Comparison of ENCODE assay signal across 16 cellular contexts in the genomic region with DNA sequence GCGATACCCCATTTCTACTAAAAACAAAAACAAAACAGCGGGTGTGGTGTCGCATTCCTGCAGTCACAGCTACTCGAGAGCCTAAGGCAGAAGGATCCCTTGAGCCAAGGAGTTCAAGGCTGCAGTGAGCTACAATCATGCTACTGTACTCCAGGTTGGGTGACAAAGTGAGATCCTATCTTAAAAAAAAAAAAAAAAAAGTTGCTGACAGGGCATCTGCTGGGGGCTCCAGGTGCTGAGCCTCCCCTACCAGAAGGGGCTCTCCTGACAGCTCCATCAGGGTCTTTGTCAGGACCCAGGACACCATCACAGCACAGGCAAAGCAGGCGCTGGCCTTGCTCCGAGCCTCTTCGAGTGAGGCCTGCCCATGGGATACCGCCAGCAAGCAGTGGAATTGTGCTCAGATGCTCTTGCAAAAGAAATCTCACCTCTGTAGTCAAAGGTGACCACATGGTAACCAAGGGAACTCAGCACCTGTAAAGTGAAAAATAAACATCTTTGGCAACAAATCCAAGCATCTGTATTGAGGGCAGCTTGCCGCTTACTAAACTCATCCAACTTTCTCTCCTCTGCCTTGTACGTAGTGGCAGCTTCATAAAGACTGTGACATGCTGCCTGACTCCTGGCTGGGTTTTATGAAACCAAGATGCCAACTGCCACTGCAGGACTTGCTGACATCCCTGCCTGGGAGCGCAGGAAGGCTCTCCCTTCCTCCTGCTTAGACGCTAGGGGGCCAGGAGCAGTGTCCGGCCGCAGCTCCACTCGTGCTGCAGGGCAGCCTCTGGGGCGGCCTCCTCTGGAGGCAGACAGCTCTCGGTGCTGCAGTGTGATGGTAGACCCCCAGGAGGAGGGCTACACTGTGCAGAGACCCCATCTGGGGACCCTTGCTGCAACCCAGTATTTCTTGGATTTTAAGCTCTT.
DNase-seq lines count a peak whose midpoint lies in the region; ATAC-seq and TF ChIP-seq lines count a peak whose summit lies in the region.
"Had no signal": no experiment of that assay in that cellular context is flagged by ENCODE, and none has a peak within 500 bp of the region (broad histone marks: within the 10 kb centered on the region; RNA-seq: fewer than 3 reads in every experiment).

No MANE protein-coding gene starts in this region.

- no peak for ATAC-seq in activated naive CD4-positive, alpha-beta T cell treated with anti-CD3 and anti-CD28 coated beads, Interleukin-2, amount 50 U/mL, for 72 hours
- no peak for ATAC-seq in aorta (ENCODE audit: low FRiP score)
- ATAC-seq in Right ventricle myocardium inferior: no peak

- peaks cover 23 to 26% of the 10 kb centered on the region in 2 donors for H3K4me1 ChIP-seq in adrenal gland (replicated peaks in 1 of 2)
- peaks cover 3% of the 10 kb centered on the region in 2 donors for H3K4me1 ChIP-seq in aorta (ENCODE audit: control insufficient read depth in 1 of 2, insufficient read depth in 2 of 2, low read length in 2 of 2)

- no peaks in the 10 kb centered on the region for H3K36me3 Mint-ChIP-seq in activated naive CD4-positive, alpha-beta T cell treated with anti-CD3 and anti-CD28 coated beads, Interleukin-2, amount 50 U/mL, for 72 hours
- peaks cover 1% of the 10 kb centered on the region for H3K36me3 Mint-ChIP-seq in activated naive CD4-positive, alpha-beta T cell treated with anti-CD3 and anti-CD28 coated beads for 36 hours (ENCODE audit: low read depth)

- H3K9me3 ChIP-seq in adrenal gland (replicated peaks in 1 of 3): no peaks in the 10 kb centered on the region
- H3K9me3 ChIP-seq in aorta (ENCODE audit: control insufficient read depth, low read length): no peaks in the 10 kb centered on the region
- H3K9me3 ChIP-seq: tibial nerve had no signal

- DNase-seq in activated naive CD4-positive, alpha-beta T cell treated with anti-CD3 and anti-CD28 coated beads, Interleukin-2, amount 50 U/mL, for 72 hours (ENCODE audit: low spot score in 2 of 2): no peak
- no peak for DNase-seq in activated naive CD4-positive, alpha-beta T cell treated with anti-CD3 and anti-CD28 coated beads for 36 hours
- peak in 4 of 7 donors; percentile 14 to 50 (median 16) for DNase-seq in adrenal gland
- peak; percentile 85 for DNase-seq in mesenteric fat pad (ENCODE audit: low spot score)
- peak; percentile 39 to 59 for DNase-seq in aorta
- no peak for DNase-seq in coronary artery (ENCODE audit: low spot score)
- DNase-seq in Right ventricle myocardium inferior (ENCODE audit: missing footprints): no peak
- no peak for DNase-seq in hypothalamus (lab: John Stamatoyannopoulos, UW)
- DNase-seq: activated CD4-positive, alpha-beta memory T cell treated with anti-CD3 and anti-CD28 coated beads, Interleukin-2, amount 10 ng/mL, durations not matched to agents 7 days and 5 days; AML-193; NCI-H1048; NCI-H446; occipital lobe had no signal

- H3K4me3 ChIP-seq in adrenal gland (no peak overlapping the region), aorta (ENCODE audit: low read length in 2 of 2) (no peak overlapping the region), coronary artery (no peak overlapping the region)
- H3K4me3 ChIP-seq: PC-9, tibial nerve had no signal

- WGBS in adrenal gland, 4 donors: 86 to 93% (median 89%) methylated on average over 10 to 17 of the region's 17 CpGs
- 89 to 92% methylated on average over 17 of the region's 17 CpGs for WGBS in aorta, 2 donors

- TF ChIP-seq POLR2A in adrenal gland (IDR thresholded peaks at IDR 0.05): no peak

- H3K27ac ChIP-seq in adrenal gland (no peak overlapping the region), aorta (ENCODE audit: low read depth in 1 of 2, low read length in 2 of 2) (no peak overlapping the region), coronary artery (no peak overlapping the region)

- peaks cover 30% of the 10 kb centered on the region for H3K4me1 Mint-ChIP-seq in activated naive CD4-positive, alpha-beta T cell treated with anti-CD3 and anti-CD28 coated beads for 36 hours (ENCODE audit: low read depth)

- H3K9me3 Mint-ChIP-seq in activated naive CD4-positive, alpha-beta T cell treated with anti-CD3 and anti-CD28 coated beads, Interleukin-2, amount 50 U/mL, for 72 hours: no peaks in the 10 kb centered on the region
- no peaks in the 10 kb centered on the region for H3K9me3 Mint-ChIP-seq in activated naive CD4-positive, alpha-beta T cell treated with anti-CD3 and anti-CD28 coated beads for 36 hours
- H3K9me3 Mint-ChIP-seq: activated CD4-positive, alpha-beta memory T cell treated with anti-CD3 and anti-CD28 coated beads, Interleukin-2, amount 10 ng/mL, durations not matched to agents 7 days and 5 days; activated naive CD4-positive, alpha-beta T cell treated with anti-CD3 and anti-CD28 coated beads, Interleukin-2, amount 50 U/mL, for 24 hours had no signal

- no peaks in the 10 kb centered on the region for H3K36me3 ChIP-seq in adrenal gland (replicated peaks in 1 of 2)
- no peaks in the 10 kb centered on the region for H3K36me3 ChIP-seq in aorta (ENCODE audit: control insufficient read depth in 1 of 2, insufficient read depth in 2 of 2, low read length in 1 of 2)

- no peak overlapping the region for H3K4me3 Mint-ChIP-seq in activated naive CD4-positive, alpha-beta T cell treated with anti-CD3 and anti-CD28 coated beads for 36 hours
- H3K4me3 Mint-ChIP-seq: activated CD4-positive, alpha-beta memory T cell treated with anti-CD3 and anti-CD28 coated beads, Interleukin-2, amount 10 ng/mL, durations not matched to agents 7 days and 5 days; activated naive CD4-positive, alpha-beta T cell treated with anti-CD3 and anti-CD28 coated beads, Interleukin-2, amount 50 U/mL, for 24 hours had no signal

- no peaks in the 10 kb centered on the region for H3K27me3 ChIP-seq in adrenal gland
- no peaks in the 10 kb centered on the region for H3K27me3 ChIP-seq in aorta (ENCODE audit: control insufficient read depth in 1 of 2, insufficient read depth in 2 of 2, low read length in 1 of 2)
- H3K27me3 ChIP-seq: tibial nerve had no signal

- CTCF ChIA-PET in activated naive CD4-positive, alpha-beta T cell treated with anti-CD3 and anti-CD28 coated beads for 36 hours (lab: Charles Lee): interaction anchor here (0.7 to 1.2 kb wide), 2 partner anchors 84 to 394 kb away, joined by 3 read pairs; no protein-coding TSS in a partner anchor

- no peaks in the 10 kb centered on the region for H3K27me3 Mint-ChIP-seq in activated naive CD4-positive, alpha-beta T cell treated with anti-CD3 and anti-CD28 coated beads for 36 hours (ENCODE audit: low read depth)
- H3K27me3 Mint-ChIP-seq: activated CD4-positive, alpha-beta memory T cell treated with anti-CD3 and anti-CD28 coated beads, Interleukin-2, amount 10 ng/mL, durations not matched to agents 7 days and 5 days; activated naive CD4-positive, alpha-beta T cell treated with anti-CD3 and anti-CD28 coated beads, Interleukin-2, amount 50 U/mL, for 24 hours had no signal

- H3K27ac Mint-ChIP-seq in activated naive CD4-positive, alpha-beta T cell treated with anti-CD3 and anti-CD28 coated beads, Interleukin-2, amount 50 U/mL, for 72 hours: peak overlapping the region; percentile 48 to 69
- no peak overlapping the region for H3K27ac Mint-ChIP-seq in activated naive CD4-positive, alpha-beta T cell treated with anti-CD3 and anti-CD28 coated beads for 36 hours
- H3K27ac Mint-ChIP-seq: activated CD4-positive, alpha-beta memory T cell treated with anti-CD3 and anti-CD28 coated beads, Interleukin-2, amount 10 ng/mL, durations not matched to agents 7 days and 5 days had no signal

- TF ChIP-seq CTCF in adrenal gland (IDR thresholded peaks at IDR 0.05) (no peak), coronary artery (IDR thresholded peaks at IDR 0.05) (no peak)

- intact Hi-C loops in activated naive CD4-positive, alpha-beta T cell treated with anti-CD3 and anti-CD28 coated beads for 36 hours (cut with micrococcal nuclease): no loop called here
- intact Hi-C loops in adrenal gland (cut with DNase I): no loop called here
- intact Hi-C loops in aorta (cut with DNase I): no loop called here
- intact Hi-C loops in Right ventricle myocardium inferior (cut with DNase I): no loop called here

Comparison
In these comparisons a context has a peak if more than half of its experiments do, and no peak if none do; other contexts are left out.
1. DNase-seq: peak in adrenal gland (4 of 7), mesenteric fat pad (single experiment) and aorta (2 of 2); none in activated naive CD4-positive, alpha-beta T cell treated with anti-CD3 and anti-CD28 coated beads, Interleukin-2, amount 50 U/mL, for 72 hours (0 of 2), activated naive CD4-positive, alpha-beta T cell treated with anti-CD3 and anti-CD28 coated beads for 36 hours (single experiment), coronary artery (single experiment), Right ventricle myocardium inferior (single experiment) and hypothalamus (0 of 51).